In genomic region chr1:7489586-7489985, GRCh38 we compare ENCODE assay signal across 23 cellular contexts.
DNase-seq lines count a peak whose midpoint lies in the region; ATAC-seq, FAIRE-seq and TF ChIP-seq lines count a peak whose summit lies in the region.
"Had no signal": no experiment of that assay in that cellular context is flagged by ENCODE, and none has a peak within 500 bp of the region (broad histone marks: within the 10 kb centered on the region; RNA-seq: fewer than 3 reads in every experiment).

No MANE protein-coding gene starts in this region.

- H3K4me1 ChIP-seq in heart right ventricle = peaks cover 0 to 16% (median 12%) of the 10 kb centered on the region in 9 donors
- H3K4me1 ChIP-seq in lower lobe of right lung = peaks cover 32% of the 10 kb centered on the region
- H3K4me1 ChIP-seq in upper lobe of right lung = peaks cover 28% of the 10 kb centered on the region

- 80 to 86% methylated on average over 13 of the region's 13 CpGs for WGBS in heart right ventricle, 2 donors

- intact Hi-C loops in left cardiac atrium (cut with DNase I) (no loop called here), heart right ventricle (cut with DNase I) (no loop called here), lower lobe of right lung (cut with DNase I) (no loop called here), upper lobe of right lung (cut with DNase I) (no loop called here)

- no peak for FAIRE-seq in GM12891 (lab: Jason Lieb, UNC)
- FAIRE-seq: A549, G401.6, GM19239 had no signal

- no peak for TF ChIP-seq CTCF in heart right ventricle (IDR thresholded peaks at IDR 0.05)
- no peak for TF ChIP-seq CTCF in lower lobe of right lung (IDR thresholded peaks at IDR 0.05)
- no peak for TF ChIP-seq CTCF in upper lobe of right lung (IDR thresholded peaks at IDR 0.05)

- no peaks in the 10 kb centered on the region for H3K36me3 ChIP-seq in heart right ventricle
- H3K36me3 ChIP-seq in lower lobe of right lung = no peaks in the 10 kb centered on the region
- H3K36me3 ChIP-seq in upper lobe of right lung = no peaks in the 10 kb centered on the region
- H3K36me3 ChIP-seq: BE2C; BLaER1 treated with 17β-estradiol and CSF1 and Interleukin-3, amounts not matched to agents 10 nM and 100 nM had no signal

- ATAC-seq in left cardiac atrium (no peak), heart right ventricle (no peak), lower lobe of right lung (peak; percentile 8 to 33), upper lobe of right lung (peak; percentile 14)
- ATAC-seq: A549, GM23338, HCT116 had no signal

- H3K27ac ChIP-seq in heart right ventricle (no peak overlapping the region), lower lobe of right lung (no peak overlapping the region), upper lobe of right lung (no peak overlapping the region)
- H3K27ac ChIP-seq: A549; BLaER1 treated with 17β-estradiol and CSF1 and Interleukin-3, amounts not matched to agents 10 nM and 100 nM had no signal

- no peaks in the 10 kb centered on the region for H3K9me3 ChIP-seq in heart right ventricle
- H3K9me3 ChIP-seq in lower lobe of right lung = no peaks in the 10 kb centered on the region
- H3K9me3 ChIP-seq in upper lobe of right lung = no peaks in the 10 kb centered on the region
- H3K9me3 ChIP-seq: A549; BE2C; BLaER1 treated with 17β-estradiol and CSF1 and Interleukin-3, amounts not matched to agents 10 nM and 100 nM had no signal

- H3K27me3 ChIP-seq in heart right ventricle = no peaks in the 10 kb centered on the region
- no peaks in the 10 kb centered on the region for H3K27me3 ChIP-seq in lower lobe of right lung (ENCODE audit: low read depth)
- H3K27me3 ChIP-seq in upper lobe of right lung = no peaks in the 10 kb centered on the region
- H3K27me3 ChIP-seq: BE2C had no signal

- no peak for TF ChIP-seq POLR2A in GM12891 (IDR thresholded peaks at IDR 0.05; ENCODE audit: low read depth, low read length)

- H3K4me3 ChIP-seq in heart right ventricle (no peak overlapping the region), lower lobe of right lung (no peak overlapping the region), upper lobe of right lung (no peak overlapping the region)
- H3K4me3 ChIP-seq: A549; BLaER1 treated with 17β-estradiol and CSF1 and Interleukin-3, amounts not matched to agents 10 nM and 100 nM; GM23338 had no signal

- DNase-seq in left cardiac atrium = peak; percentile 10
- no peak for DNase-seq in heart right ventricle
- peak; percentile 56 to 83 for DNase-seq in NCI-H526 (lab: John Stamatoyannopoulos, UW)
- no peak for DNase-seq in lower lobe of right lung
- no peak for DNase-seq in upper lobe of right lung
- no peak for DNase-seq in GM12891 (ENCODE audit: insufficient read length, low spot score)
- DNase-seq in MV-4-11 (lab: John Stamatoyannopoulos, UW) = no peak
- DNase-seq: 8988T; ACHN; AML-193; BE2C; Calu3; CD4-positive, alpha-beta memory T cell; COR-L47; DMS153; DND-41; H9 had no signal

TF ChIP-seq in GM12891, 5 proteins besides CTCF, POLR2A, EP300 and RAD21:
- no peak for TF ChIP-seq SPI1 (IDR thresholded peaks at IDR 0.05; ENCODE audit: low read depth, low read length)
- no peak for TF ChIP-seq POLR2AphosphoS5 (IDR thresholded peaks at IDR 0.05; ENCODE audit: low read depth, low read length)
- TF ChIP-seq POU2F2 (IDR thresholded peaks at IDR 0.05; ENCODE audit: low read depth, low read length) = no peak
- TF ChIP-seq PAX5 (IDR thresholded peaks at IDR 0.05; ENCODE audit: insufficient read depth, low read length, severe bottlenecking) = no peak
- no peak for TF ChIP-seq TAF1 (IDR thresholded peaks at IDR 0.05; ENCODE audit: low read depth, low read length)
TF ChIP-seq in GM12891: peak in this region for 0.

Comparison
In these comparisons a context has a peak if more than half of its experiments do, and no peak if none do; other contexts are left out.
1. DNase-seq: peak in left cardiac atrium (single experiment) and NCI-H526 (2 of 2); none in heart right ventricle (0 of 2), lower lobe of right lung (single experiment), upper lobe of right lung (single experiment), GM12891 (single experiment) and MV-4-11 (single experiment).
2. ATAC-seq: peak in lower lobe of right lung (2 of 2) and upper lobe of right lung (single experiment); none in left cardiac atrium (0 of 2) and heart right ventricle (0 of 8).